ENCODE assay signal across 16 cellular contexts in genomic region chr16:30889721-30890120, GRCh38. TPM values are rescaled to one million over a fixed set of nuclear protein-coding genes. Genes with fewer than 3 reads are reported as not detected.
DNase-seq lines count a peak whose midpoint lies in the region; TF ChIP-seq lines count a peak whose summit lies in the region.
"Had no signal": no experiment of that assay in that cellular context is flagged by ENCODE, and none has a peak within 500 bp of the region (broad histone marks: within the 10 kb centered on the region; RNA-seq: fewer than 3 reads in every experiment).

No MANE protein-coding gene starts in this region.

- intact Hi-C loops in left ventricle myocardium inferior (cut with micrococcal nuclease), result no loop called here

- no peak overlapping the region for H3K27ac ChIP-seq in left ventricle myocardium inferior (replicated peaks)
- H3K27ac ChIP-seq: GM23248 had no signal

- POLR2A ChIA-PET in HEK293T (lab: Yijun Ruan, JAX), result interaction anchor here (1.0 to 1.2 kb wide), 3 partner anchors 12 to 108 kb away, joined by 3 to 5 read pairs (median 3); no protein-coding TSS in a partner anchor

- H3K9me3 ChIP-seq in left ventricle myocardium inferior (replicated peaks), result no peaks in the 10 kb centered on the region
- H3K9me3 ChIP-seq: BE2C had no signal

- no peaks in the 10 kb centered on the region for H3K27me3 ChIP-seq in left ventricle myocardium inferior (ENCODE audit: low read depth)
- H3K27me3 ChIP-seq: BE2C had no signal

- no peak overlapping the region for H3K4me3 ChIP-seq in retinal pigment epithelial cell (ENCODE audit: low read length)
- no peak overlapping the region for H3K4me3 ChIP-seq in left ventricle myocardium inferior
- H3K4me3 ChIP-seq: GM23248 had no signal

- DNase-seq in HEK293T (ENCODE audit: extremely low spot score) (no peak), astrocyte of the hippocampus (ENCODE audit: low read depth, low spot score) (peak; percentile 60), left kidney (ENCODE audit: low read depth, low spot score) (peak; percentile 87), retinal pigment epithelial cell (ENCODE audit: low read depth) (peak; percentile 36), NCI-H1694 treated with DMSO at 0.1 percent for 48 hours (lab: John Stamatoyannopoulos, UW) (no peak), left ventricle myocardium inferior (no peak), NCI-H748 (lab: John Stamatoyannopoulos, UW; ENCODE audit: unreplicated experiment) (no peak), KG1 (lab: John Stamatoyannopoulos, UW) (no peak)
- DNase-seq: BE2C; CD8-positive, alpha-beta T cell; GF-D8; GM23248; KBM-7; NCI-H2029; NCI-H510A; SIG-M5 had no signal

- peaks cover 24% of the 10 kb centered on the region for H3K4me1 ChIP-seq in left ventricle myocardium inferior

- CTCF ChIA-PET in HEK293T (lab: Yijun Ruan, JAX), result interaction anchor here (0.6 to 0.8 kb wide), 2 partner anchors 29 to 54 kb away, joined by 3 read pairs; no protein-coding TSS in a partner anchor

- TF ChIP-seq CTCF in retinal pigment epithelial cell (conservative IDR thresholded peaks at IDR 0.05; ENCODE audit: low read depth, low read length) (no peak), left ventricle myocardium inferior (IDR thresholded peaks at IDR 0.05; ENCODE audit: borderline replicate concordance) (no peak)

- H3K36me3 ChIP-seq in left ventricle myocardium inferior, result peaks cover 71% of the 10 kb centered on the region

TF ChIP-seq in HEK293T, 16 proteins besides CTCF, POLR2A, EP300 and RAD21:
- TF ChIP-seq PKNOX1 (IDR thresholded peaks at IDR 0.05) (0 out of 2 replicates have a peak, but pooled peaks have one; percentile 7), NFRKB (IDR thresholded peaks at IDR 0.05) (no peak)

RNA-seq across cellular contexts. Expression of gene BCL7C, which starts 4.2 kb away (rescaled TPM):
- 25.2 TPM for total RNA-seq in left ventricle myocardium inferior

RNA-seq across cellular contexts. Expression of gene CTF1, which starts 6.7 kb away (rescaled TPM):
- 9.6 TPM for total RNA-seq in left ventricle myocardium inferior
- total RNA-seq: CD8-positive, alpha-beta T cell had no signal

RNA-seq across cellular contexts. Expression of gene FBXL19, which starts 33.7 kb away (rescaled TPM):
- 6.3 TPM for total RNA-seq in left ventricle myocardium inferior

RNA-seq across cellular contexts. Expression of gene ORAI3, which starts 59.1 kb away (rescaled TPM):
- total RNA-seq in left ventricle myocardium inferior, result 12.2 TPM

Comparison
In these comparisons a context has a peak if more than half of its experiments do, and no peak if none do; other contexts are left out.
1. DNase-seq: peak in astrocyte of the hippocampus (single experiment), left kidney (single experiment) and retinal pigment epithelial cell (single experiment); none in HEK293T (single experiment), NCI-H1694 treated with DMSO at 0.1 percent for 48 hours (single experiment), left ventricle myocardium inferior (single experiment), NCI-H748 (single experiment) and KG1 (single experiment).